ENCODE assay signal across 16 cellular contexts in genomic region chr7:39971924-39972323, GRCh38. TPM values are rescaled to one million over a fixed set of nuclear protein-coding genes. Genes with fewer than 3 reads are reported as not detected.
DNase-seq lines count a peak whose midpoint lies in the region; ATAC-seq, FAIRE-seq and TF ChIP-seq lines count a peak whose summit lies in the region.
"Had no signal": no experiment of that assay in that cellular context is flagged by ENCODE, and none has a peak within 500 bp of the region (broad histone marks: within the 10 kb centered on the region; RNA-seq: fewer than 3 reads in every experiment).

No MANE protein-coding gene starts in this region.

- CTCF ChIA-PET in CD8-positive, alpha-beta T cell (lab: Charles Lee), result no interaction called here
- CTCF ChIA-PET in GM12878 (lab: Yijun Ruan, JAX) (interaction anchor here (0.7 kb wide), 1 partner anchor 26 kb away, joined by 3 read pairs; no protein-coding TSS in a partner anchor), PC-9 (lab: Charles Lee) (interaction anchor here (0.6 kb wide), 1 partner anchor 330 kb away, joined by 3 read pairs; no protein-coding TSS in a partner anchor)

- no peak overlapping the region for H3K4me3 ChIP-seq in CD8-positive, alpha-beta T cell (ENCODE audit: low read depth, low read length)
- H3K4me3 ChIP-seq in GM12878 (no peak overlapping the region), PC-9 (no peak overlapping the region)
- H3K4me3 ChIP-seq: thoracic aorta had no signal

- H3K4me1 ChIP-seq in CD8-positive, alpha-beta T cell (ENCODE audit: insufficient read depth, low read length), result peaks cover 64% of the 10 kb centered on the region
- peaks cover 17% of the 10 kb centered on the region for H3K4me1 ChIP-seq in GM12878 (ENCODE audit: control insufficient read depth, insufficient read depth, low read length)
- H3K4me1 ChIP-seq in PC-9 (replicated peaks; ENCODE audit: insufficient read depth), result no peaks in the 10 kb centered on the region

- H3K27me3 ChIP-seq in CD8-positive, alpha-beta T cell (ENCODE audit: insufficient read depth, low read length), result no peaks in the 10 kb centered on the region
- H3K27me3 ChIP-seq in GM12878 (replicated peaks in 1 of 2; ENCODE audit: control insufficient read depth in 2 of 2, insufficient read depth in 2 of 2, low read length in 1 of 2), result no peaks in the 10 kb centered on the region
- no peaks in the 10 kb centered on the region for H3K27me3 ChIP-seq in PC-9 (ENCODE audit: insufficient read depth, low read depth)

- no peaks in the 10 kb centered on the region for H3K9me3 Mint-ChIP-seq in CD8-positive, alpha-beta T cell
- H3K9me3 Mint-ChIP-seq in activated naive CD8-positive, alpha-beta T cell treated with anti-CD3 and anti-CD28 coated beads, Interleukin-2, amount 50 U/mL, for 24 hours, result no peaks in the 10 kb centered on the region
- H3K9me3 Mint-ChIP-seq: central memory CD8-positive, alpha-beta T cell; T-helper 1 cell treated with Interleukin-12 subunit alpha and Interleukin-12 subunit beta and Interleukin-4 antibody, amounts not matched to agents 30 μg/mL and 1 μg/mL, for 36 hours had no signal

- H3K4me1 Mint-ChIP-seq in CD8-positive, alpha-beta T cell (ENCODE audit: low read depth), result peaks cover 73% of the 10 kb centered on the region
- peaks cover 72% of the 10 kb centered on the region for H3K4me1 Mint-ChIP-seq in activated naive CD8-positive, alpha-beta T cell treated with anti-CD3 and anti-CD28 coated beads, Interleukin-2, amount 50 U/mL, for 24 hours

- H3K79me2 ChIP-seq in GM12878 (ENCODE audit: control insufficient read depth, insufficient read depth, low read length) (peaks cover 91% of the 10 kb centered on the region), PC-9 (ENCODE audit: low read depth) (peaks cover 100% of the 10 kb centered on the region)

- BruUV-seq in GM12878 (replicated peaks; lab: Mats Ljungman, UMichigan) (no TSS peak), PC-9 (replicated peaks; lab: Mats Ljungman, UMichigan) (no TSS peak)

- no peaks in the 10 kb centered on the region for H3K9me3 ChIP-seq in CD8-positive, alpha-beta T cell (ENCODE audit: low read length)
- H3K9me3 ChIP-seq in GM12878 (replicated peaks; ENCODE audit: control insufficient read depth, insufficient read depth, low read length) (no peaks in the 10 kb centered on the region; the same call in 2 of the 3 replicates), PC-9 (ENCODE audit: insufficient read depth, low read depth) (no peaks in the 10 kb centered on the region)
- H3K9me3 ChIP-seq: thoracic aorta had no signal

- POLR2A ChIA-PET in CD8-positive, alpha-beta T cell (lab: Charles Lee), result no interaction called here
- POLR2A ChIA-PET in GM12878 (lab: Charles Lee) (interaction anchor here (2.0 kb wide), 1 partner anchor 15 kb away, joined by 5 read pairs; no protein-coding TSS in a partner anchor), PC-9 (lab: Charles Lee; ENCODE audit: unreplicated experiment) (no interaction called here)

- no peaks in the 10 kb centered on the region for H3F3A ChIP-seq in PC-9 (ENCODE audit: insufficient read depth, low read depth)

- H3K27ac ChIP-seq in CD8-positive, alpha-beta T cell (ENCODE audit: low read depth, low read length), result no peak overlapping the region
- peak overlapping the region; percentile 55; the same call in 1 of the 2 replicates for H3K27ac ChIP-seq in GM12878 (ENCODE audit: control insufficient read depth, insufficient read depth)
- H3K27ac ChIP-seq in PC-9, result no peak overlapping the region
- H3K27ac ChIP-seq: RWPE1, thoracic aorta had no signal

- H3K9me2 ChIP-seq in PC-9 (ENCODE audit: insufficient read depth), result no peaks in the 10 kb centered on the region

- H3K4me2 ChIP-seq in GM12878 (ENCODE audit: control insufficient read depth, insufficient read depth) (peak overlapping the region; percentile 56), PC-9 (no peak overlapping the region)

- no peaks in the 10 kb centered on the region for H3K36me3 ChIP-seq in CD8-positive, alpha-beta T cell (ENCODE audit: insufficient read depth, low read length)
- H3K36me3 ChIP-seq in GM12878 (ENCODE audit: control insufficient read depth in 2 of 2, insufficient read depth in 2 of 2, low read length in 1 of 2) (no peaks in the 10 kb centered on the region; a peak in 1 of 4 replicates), PC-9 (ENCODE audit: low read depth) (0 out of 2 replicates have a peak, but pooled peaks cover 2% of the 10 kb centered on the region)
- H3K36me3 ChIP-seq: thoracic aorta had no signal

- TF ChIP-seq POLR2A in GM12878 (IDR thresholded peaks at IDR 0.05; ENCODE audit: low read depth, low read length), result no peak

- peak overlapping the region; percentile 18 for H3K4me3 Mint-ChIP-seq in CD8-positive, alpha-beta T cell
- no peak overlapping the region for H3K4me3 Mint-ChIP-seq in activated naive CD8-positive, alpha-beta T cell treated with anti-CD3 and anti-CD28 coated beads, Interleukin-2, amount 50 U/mL, for 24 hours
- H3K4me3 Mint-ChIP-seq: central memory CD8-positive, alpha-beta T cell; T-helper 1 cell treated with Interleukin-12 subunit alpha and Interleukin-12 subunit beta and Interleukin-4 antibody, amounts not matched to agents 30 μg/mL and 1 μg/mL, for 36 hours had no signal

- H3K9ac ChIP-seq in GM12878 (ENCODE audit: control insufficient read depth, insufficient read depth, low read length), result no peak overlapping the region

- no peaks in the 10 kb centered on the region for H3K27me3 Mint-ChIP-seq in CD8-positive, alpha-beta T cell (ENCODE audit: low read depth)
- H3K27me3 Mint-ChIP-seq in activated naive CD8-positive, alpha-beta T cell treated with anti-CD3 and anti-CD28 coated beads, Interleukin-2, amount 50 U/mL, for 24 hours, result no peaks in the 10 kb centered on the region
- H3K27me3 Mint-ChIP-seq: central memory CD8-positive, alpha-beta T cell had no signal

- TF ChIP-seq CTCF in CD8-positive, alpha-beta T cell (IDR thresholded peaks at IDR 0.05), result no peak
- no peak for TF ChIP-seq CTCF in GM12878 (IDR thresholded peaks at IDR 0.05 in 2 of 3, conservative IDR thresholded peaks at IDR 0.05 in 1 of 3; ENCODE audit: control insufficient read depth in 2 of 3, extremely low read depth in 1 of 3, insufficient read depth in 1 of 3, low read depth in 3 of 3, low read length in 3 of 3)
- TF ChIP-seq CTCF in PC-9 (conservative IDR thresholded peaks at IDR 0.05), result no peak

- TF ChIP-seq EP300 in GM12878 (IDR thresholded peaks at IDR 0.05; ENCODE audit: borderline replicate concordance in 1 of 2, control insufficient read depth in 1 of 2, low read depth in 2 of 2, low read length in 2 of 2), result no peak

- no peaks in the 10 kb centered on the region for H4K20me1 ChIP-seq in GM12878 (ENCODE audit: control insufficient read depth, insufficient read depth)
- peaks cover 96% of the 10 kb centered on the region for H4K20me1 ChIP-seq in PC-9 (ENCODE audit: insufficient read depth)

- SMC1A ChIA-PET in GM12878 (lab: Charles Lee; ENCODE audit: uncharacterized antibody, unreplicated experiment), result interaction anchor here (0.6 to 2.0 kb wide), 5 partner anchors 12 to 44 kb away, joined by 3 to 6 read pairs (median 4); no protein-coding TSS in a partner anchor

- no peak for DNase-seq in CD8-positive, alpha-beta T cell
- peak; percentile 52 for DNase-seq in GM12878 (ENCODE audit: low read depth, low spot score)
- no peak for DNase-seq in NCI-H446 treated with DMSO at 0.1 percent for 48 hours (lab: John Stamatoyannopoulos, UW)
- DNase-seq in activated naive CD8-positive, alpha-beta T cell treated with anti-CD3 and anti-CD28 coated beads, Interleukin-2, amount 50 U/mL, for 24 hours, result no peak
- DNase-seq in PC-9, result no peak
- DNase-seq in frontal cortex (ENCODE audit: low spot score in 2 of 2), result no peak
- DNase-seq: activated CD4-positive, alpha-beta T cell treated with anti-CD3 and anti-CD28 coated beads for 4 hours; kidney; NCI-H2029; NCI-H526 treated with DMSO at 0.1 percent for 48 hours had no signal

- no peak for ATAC-seq in CD8-positive, alpha-beta T cell
- peak; percentile 44 for ATAC-seq in GM19463 (IDR thresholded peaks at IDR 0.05; ENCODE audit: unreplicated experiment)
- ATAC-seq in HG02852 (IDR thresholded peaks at IDR 0.05; ENCODE audit: unreplicated experiment), result peak; percentile 58
- ATAC-seq in GM12878, result peak; percentile 64
- no peak for ATAC-seq in activated naive CD8-positive, alpha-beta T cell treated with anti-CD3 and anti-CD28 coated beads, Interleukin-2, amount 50 U/mL, for 24 hours

- under 1% methylated on average over 3 of the region's 3 CpGs for WGBS in GM12878 (ENCODE audit: insufficient coverage, insufficient replicate concordance, low lambda C conversion rate, missing lambda C conversion rate)

- FAIRE-seq in GM12878 (lab: Jason Lieb, UNC) (peak; percentile 89), frontal cortex (lab: Jason Lieb, UNC) (no peak)
- FAIRE-seq: kidney had no signal

- RAD21 ChIA-PET in GM12878 (lab: Charles Lee; ENCODE audit: unreplicated experiment), result interaction anchor here (1.0 to 1.1 kb wide), 2 partner anchors 15 to 19 kb away, joined by 3 to 4 read pairs; no protein-coding TSS in a partner anchor

- H3K27ac Mint-ChIP-seq in CD8-positive, alpha-beta T cell, result no peak overlapping the region
- no peak overlapping the region for H3K27ac Mint-ChIP-seq in activated naive CD8-positive, alpha-beta T cell treated with anti-CD3 and anti-CD28 coated beads, Interleukin-2, amount 50 U/mL, for 24 hours
- H3K27ac Mint-ChIP-seq: T-helper 1 cell treated with Interleukin-12 subunit alpha and Interleukin-12 subunit beta and Interleukin-4 antibody, amounts not matched to agents 30 μg/mL and 1 μg/mL, for 36 hours had no signal

- intact Hi-C loops in CD8-positive, alpha-beta T cell (cut with DNase I, micrococcal nuclease), result loop anchor here (2.0 kb wide), 2 partner anchors 15 kb away; no protein-coding TSS in a partner anchor
- intact Hi-C loops in GM12878 (cut with micrococcal nuclease; ENCODE audit: unreplicated experiment), result no loop called here
- intact Hi-C loops in PC-9 (cut with micrococcal nuclease; ENCODE audit: unreplicated experiment), result no loop called here

- H3K36me3 Mint-ChIP-seq in CD8-positive, alpha-beta T cell, result peaks cover 9% of the 10 kb centered on the region
- peaks cover 6% of the 10 kb centered on the region for H3K36me3 Mint-ChIP-seq in activated naive CD8-positive, alpha-beta T cell treated with anti-CD3 and anti-CD28 coated beads, Interleukin-2, amount 50 U/mL, for 24 hours (ENCODE audit: low read depth)

- TF ChIP-seq RAD21 in GM12878 (IDR thresholded peaks at IDR 0.05; ENCODE audit: insufficient read depth, low read depth, low read length), result no peak

- in situ Hi-C loops in GM12878 (cut with MboI), result no loop called here

- H2AFZ ChIP-seq in GM12878 (ENCODE audit: control insufficient read depth, low read depth, low read length) (no peak overlapping the region), PC-9 (no peak overlapping the region)

RNA-seq across cellular contexts. Expression of gene CDK13, which starts 21.9 kb away (rescaled TPM):
- 100 to 1,000 TPM; 130 to 132 TPM for total RNA-seq in CD8-positive, alpha-beta T cell
- total RNA-seq in GM12878 (2013; cell fraction: nucleolus; rRNA removed), result 305 and 318 TPM in 2 replicates
- total RNA-seq in GM12878 (2014; rRNA removed) (37.3 and 37.5 TPM in 2 replicates), GM12878 (2014; rRNA removed; fragmentation: Illumina TruSeq; extraction: Trizol) (43.4 and 50.2 TPM in 2 replicates), GM12878 (2021) (30.9 and 35.2 TPM in 2 replicates), PC-9 (2021) (76.8 and 80.9 TPM in 2 replicates), frontal cortex (133 TPM)
- polyA plus RNA-seq in GM12878 (2011; ENCODE audit: low read depth), result 23.1 TPM
- polyA plus RNA-seq in GM12878 (2011; rRNA removed) (43.2 and 44.4 TPM in 2 replicates), GM12878 (2014; fragmentation: Illumina TruSeq; extraction: Trizol) (40.6 and 47.6 TPM in 2 replicates), GM12878 (2014; fragmentation: Nextera tagmentation; extraction: Ambion mirVana) (10 to 100 TPM; 10.8 to 14.2 TPM), GM12878 (2014; rRNA removed) (20.8 and 21.1 TPM in 2 replicates), GM12878 (2016; fragmentation: Nextera tagmentation; extraction: Ambion mirVana) (10 to 100 TPM; 11.1 to 15.0 TPM)
- 27.5 and 30.6 TPM in 2 replicates for polyA plus RNA-seq in GM12878 (2011; cell fraction: cytosol; rRNA removed)
- 47.1 and 58.2 TPM in 2 replicates for polyA plus RNA-seq in GM12878 (2011; cell fraction: nucleus; rRNA removed)
- polyA plus RNA-seq in GM12878 (2012), result 25.4 and 29.7 TPM in 2 replicates
- polyA minus RNA-seq in GM12878 (2011; rRNA and poly(A)+ RNA removed), result 97.4 and 106 TPM in 2 replicates
- 26.7 and 27.9 TPM in 2 replicates for polyA minus RNA-seq in GM12878 (2011; cell fraction: cytosol; rRNA and poly(A)+ RNA removed)
- polyA minus RNA-seq in GM12878 (2011; cell fraction: nucleus; rRNA and poly(A)+ RNA removed), result 66.0 and 120 TPM in 2 replicates

Comparison
In these comparisons a context has a peak if more than half of its experiments do, and no peak if none do; other contexts are left out.
1. ATAC-seq: peak in GM19463 (single experiment), HG02852 (single experiment) and GM12878 (single experiment); none in CD8-positive, alpha-beta T cell (single experiment) and activated naive CD8-positive, alpha-beta T cell treated with anti-CD3 and anti-CD28 coated beads, Interleukin-2, amount 50 U/mL, for 24 hours (single experiment).
2. intact Hi-C loops: an anchor here in CD8-positive, alpha-beta T cell (2.0 kb wide); none called in GM12878 and PC-9.